Comparison of ENCODE assay signal across 9 cellular contexts in genomic region chr20:64049060-64049886, GRCh38. TPM values are rescaled to one million over a fixed set of nuclear protein-coding genes. Genes with fewer than 3 reads are reported as not detected.
A peak's percentile ranks its signal among the peaks of the same experiment; 100 is the strongest.
DNase-seq lines count a peak whose midpoint lies in the region; ATAC-seq and TF ChIP-seq lines count a peak whose summit lies in the region.
"Had no signal": no experiment of that assay in that cellular context is flagged by ENCODE, and none has a peak within 500 bp of the region (broad histone marks: within the 10 kb centered on the region; RNA-seq: fewer than 3 reads in every experiment).

TSS of gene SOX18 (minus strand) at chr20:64049639. CDS start at chr20:64049516, 123 bp downstream.

- no peaks in the 10 kb centered on the region for H3K9me3 ChIP-seq in osteoblast (ENCODE audit: low read depth, low read length)
- H3K9me3 ChIP-seq: pancreas had no signal

- H3K36me3 ChIP-seq in osteoblast (ENCODE audit: insufficient read depth, low read length) = no peaks in the 10 kb centered on the region
- H3K36me3 ChIP-seq: pancreas had no signal

- TF ChIP-seq CTCF in VCaP (conservative IDR thresholded peaks at IDR 0.05) (0 out of 2 replicates have a peak, but pooled peaks have one; percentile 23), foreskin keratinocyte (conservative IDR thresholded peaks at IDR 0.05) (peak; percentile 19), osteoblast (IDR thresholded peaks at IDR 0.05; ENCODE audit: extremely low read depth, low read depth, low read length) (no peak)

- H3K79me2 ChIP-seq in osteoblast (ENCODE audit: insufficient read depth, low read length) = no peaks in the 10 kb centered on the region

- peak; percentile 55 for DNase-seq in NCI-H748 (lab: John Stamatoyannopoulos, UW; ENCODE audit: unreplicated experiment)
- DNase-seq in NCI-H748 treated with DMSO at 0.1 percent for 48 hours (lab: John Stamatoyannopoulos, UW) = no peak
- DNase-seq in foreskin keratinocyte = no peak
- no peak for DNase-seq in skeletal muscle cell (ENCODE audit: low read depth)
- DNase-seq in HK-2 (ENCODE audit: unreplicated experiment) = no peak
- no peak for DNase-seq in osteoblast (ENCODE audit: insufficient read length, low spot score, missing footprints)
- DNase-seq: pancreas had no signal

- H3K4me1 ChIP-seq in foreskin keratinocyte = peaks cover 11% of the 10 kb centered on the region
- peaks cover 3% of the 10 kb centered on the region for H3K4me1 ChIP-seq in osteoblast (ENCODE audit: insufficient read depth, low read length)
- H3K4me1 ChIP-seq: pancreas had no signal

- no peaks in the 10 kb centered on the region for H4K20me1 ChIP-seq in osteoblast (ENCODE audit: insufficient read depth, low read length)

- H3K4me2 ChIP-seq in osteoblast (ENCODE audit: insufficient read depth, low read length) = no peak within 1 kb of the TSS

- no peak for ATAC-seq in foreskin keratinocyte
- no peak for ATAC-seq in HG03442 (IDR thresholded peaks at IDR 0.05; ENCODE audit: unreplicated experiment)

- H3K27me3 ChIP-seq in foreskin keratinocyte = peaks cover 65% of the 10 kb centered on the region
- peaks cover 24% of the 10 kb centered on the region for H3K27me3 ChIP-seq in osteoblast (ENCODE audit: insufficient read depth, low read length)

- peak within 1 kb of the TSS; percentile 36; the same call in 1 of the 2 replicates for H3K27ac ChIP-seq in VCaP
- no peak within 1 kb of the TSS for H3K27ac ChIP-seq in foreskin keratinocyte
- H3K27ac ChIP-seq in osteoblast (ENCODE audit: low read depth, low read length) = no peak within 1 kb of the TSS

- H3K4me3 ChIP-seq in skeletal muscle cell (ENCODE audit: low read depth, low read length) (peak within 1 kb of the TSS; percentile 15), osteoblast (ENCODE audit: insufficient read depth, low read length) (no peak within 1 kb of the TSS)

- no peak within 1 kb of the TSS for H2AFZ ChIP-seq in osteoblast (ENCODE audit: low read length)

RNA-seq across cellular contexts. Expression of gene SOX18, which starts in this region (rescaled TPM):
- not detected in 2 replicates for total RNA-seq in foreskin keratinocyte
- polyA plus RNA-seq in foreskin keratinocyte = 0.03 and 0.04 TPM in 2 replicates
- total RNA-seq in osteoblast = under 0.01 TPM in 2 replicates
